ENCODE assay signal across 8 cellular contexts in genomic region chr19:27793644-27794443, GRCh38.
DNase-seq lines count a peak whose midpoint lies in the region; ATAC-seq and TF ChIP-seq lines count a peak whose summit lies in the region.

No MANE protein-coding gene starts in this region.

- TF ChIP-seq CTCF in astrocyte of the spinal cord (IDR thresholded peaks at IDR 0.05; ENCODE audit: low read depth, low read length) = no peak

- H3K4me3 ChIP-seq in astrocyte of the spinal cord (ENCODE audit: low read depth, low read length) = peak overlapping the region; percentile 85

- DNase-seq in NCI-H1930 (lab: John Stamatoyannopoulos, UW) = peak; percentile 88 to 93
- peak; percentile 86 for DNase-seq in T1000 (lab: John Stamatoyannopoulos, UW)
- peak; percentile 96 for DNase-seq in astrocyte of the spinal cord (ENCODE audit: low read depth, low spot score)
- DNase-seq in hippocampal formation (lab: John Stamatoyannopoulos, UW) = peak; percentile 93 to 94
- peak; percentile 96 for DNase-seq in retina
- DNase-seq in OCI-M2 (lab: John Stamatoyannopoulos, UW; ENCODE audit: unreplicated experiment) = no peak

- in situ Hi-C loops in astrocyte of the spinal cord (cut with HindIII; ENCODE audit: low sequenced_read_pairs) = no loop called here

- peak; percentile 91 for ATAC-seq in GM18505 (IDR thresholded peaks at IDR 0.05; ENCODE audit: unreplicated experiment)
- ATAC-seq in HG02970 (IDR thresholded peaks at IDR 0.05; ENCODE audit: low FRiP score, unreplicated experiment) = peak; percentile 94

- peak; percentile 81 for TF ChIP-seq POLR2A in GM18505 (IDR thresholded peaks at IDR 0.05; ENCODE audit: borderline replicate concordance, extremely low read depth, insufficient read depth, insufficient read length)
